Comparison of ENCODE assay signal across 8 cellular contexts in the genomic region with DNA sequence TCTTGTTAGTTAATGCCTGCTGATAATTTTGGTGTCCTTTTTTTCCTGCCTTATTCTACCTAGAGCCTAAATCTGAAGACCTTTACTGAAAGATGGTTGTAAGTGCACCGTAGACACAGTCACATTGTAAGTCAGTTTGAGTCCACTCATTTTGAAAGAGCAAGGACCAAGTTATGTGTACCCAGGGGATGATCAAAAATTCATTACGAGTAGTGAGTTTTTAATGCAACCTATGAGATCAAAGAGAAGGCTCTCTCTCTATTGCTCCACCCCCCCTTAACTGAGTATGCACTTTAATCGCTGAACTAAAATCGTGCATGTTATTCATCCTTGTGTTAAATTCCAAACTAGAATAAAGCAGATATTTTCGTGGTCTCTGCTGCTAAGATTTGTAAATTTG. TPM values are rescaled to one million over a fixed set of nuclear protein-coding genes. Genes with fewer than 3 reads are reported as not detected.
DNase-seq lines count a peak whose midpoint lies in the region; ATAC-seq and TF ChIP-seq lines count a peak whose summit lies in the region.

No MANE protein-coding gene starts in this region.

- H3K27me3 ChIP-seq in SK-N-SH (ENCODE audit: insufficient read depth) (no peaks in the 10 kb centered on the region), SJCRH30 (no peaks in the 10 kb centered on the region), fibroblast of lung (ENCODE audit: control insufficient read depth, insufficient read depth, low read length) (no peaks in the 10 kb centered on the region)

- H3K9ac ChIP-seq in SK-N-SH (peak overlapping the region; percentile 38; the same call in 1 of the 2 replicates), fibroblast of lung (ENCODE audit: insufficient read depth, low read length) (no peak overlapping the region)

- H4K20me1 ChIP-seq in SK-N-SH (ENCODE audit: insufficient read depth) = peaks cover 13% of the 10 kb centered on the region; the same call in 1 of the 2 replicates
- H4K20me1 ChIP-seq in fibroblast of lung (ENCODE audit: control insufficient read depth, extremely low read depth, insufficient read depth, low read length) = no peaks in the 10 kb centered on the region

- H3K9me3 ChIP-seq in SK-N-SH (no peaks in the 10 kb centered on the region), SJCRH30 (replicated peaks) (no peaks in the 10 kb centered on the region), fibroblast of lung (ENCODE audit: control insufficient read depth, insufficient read depth, low read depth, low read length) (no peaks in the 10 kb centered on the region)

- TF ChIP-seq EP300 in SK-N-SH (IDR thresholded peaks at IDR 0.05; ENCODE audit: borderline replicate concordance in 1 of 2, low read depth in 1 of 2, low read length in 1 of 2) = no peak

- DNase-seq in SK-N-SH (no peak), SJCRH30 (no peak), fibroblast of lung (ENCODE audit: low read depth in 2 of 2) (peak; percentile 33 to 38)

- TF ChIP-seq RAD21 in SK-N-SH (IDR thresholded peaks at IDR 0.05; ENCODE audit: low read length) = no peak

- peaks cover 3% of the 10 kb centered on the region for H3F3A ChIP-seq in SK-N-SH (replicated peaks; ENCODE audit: insufficient read depth)

- TF ChIP-seq CTCF in SK-N-SH (IDR thresholded peaks at IDR 0.05) (no peak), fibroblast of lung (conservative IDR thresholded peaks at IDR 0.05 in 1 of 2, IDR thresholded peaks at IDR 0.05 in 1 of 2; ENCODE audit: low read depth in 1 of 2, low read length in 2 of 2) (no peak)

- H3K79me2 ChIP-seq in SK-N-SH (ENCODE audit: insufficient read depth) (peaks cover 68% of the 10 kb centered on the region), fibroblast of lung (ENCODE audit: control insufficient read depth, insufficient read depth, low read length) (peaks cover 37% of the 10 kb centered on the region)

- H3K36me3 Mint-ChIP-seq in stimulated activated memory B cell treated with anti-CD40 and anti-IgM and Interleukin-4, amounts not matched to agents 10 μg/mL and 1 μg/mL and 100 μg/mL, for 72 hours = no peaks in the 10 kb centered on the region

- no peak overlapping the region for H3K27ac Mint-ChIP-seq in stimulated activated memory B cell treated with anti-CD40 and anti-IgM and Interleukin-4, amounts not matched to agents 10 μg/mL and 1 μg/mL and 100 μg/mL, for 72 hours

- no peaks in the 10 kb centered on the region for H3K9me2 ChIP-seq in SK-N-SH

- H3K4me1 ChIP-seq in SK-N-SH (ENCODE audit: control insufficient read depth in 1 of 2, insufficient read depth in 2 of 2, low read depth in 1 of 2, low read length in 1 of 2) (peaks cover 19 to 20% of the 10 kb centered on the region in 2 experiments; a peak in 3 of 4 replicates), SJCRH30 (peaks cover 4% of the 10 kb centered on the region; the same call in 1 of the 2 replicates), fibroblast of lung (ENCODE audit: control insufficient read depth, extremely low read depth, insufficient read depth, low read length) (no peaks in the 10 kb centered on the region)

- peak overlapping the region; percentile 62 for H3K4me3 Mint-ChIP-seq in stimulated activated memory B cell treated with anti-CD40 and anti-IgM and Interleukin-4, amounts not matched to agents 10 μg/mL and 1 μg/mL and 100 μg/mL, for 72 hours

- H3K4me1 Mint-ChIP-seq in stimulated activated memory B cell treated with anti-CD40 and anti-IgM and Interleukin-4, amounts not matched to agents 10 μg/mL and 1 μg/mL and 100 μg/mL, for 72 hours = peaks cover 28% of the 10 kb centered on the region

- no peaks in the 10 kb centered on the region for H3K27me3 Mint-ChIP-seq in stimulated activated memory B cell treated with anti-CD40 and anti-IgM and Interleukin-4, amounts not matched to agents 10 μg/mL and 1 μg/mL and 100 μg/mL, for 72 hours

- ATAC-seq in SK-N-SH treated with all-trans-retinoic acid at 6 μM for 48 hours = no peak
- ATAC-seq in stimulated activated memory B cell treated with anti-CD40 and anti-IgM and Interleukin-4, amounts not matched to agents 10 μg/mL and 1 μg/mL and 100 μg/mL, for 72 hours = no peak
- no peak for ATAC-seq in GM21528 (IDR thresholded peaks at IDR 0.05; ENCODE audit: low FRiP score, unreplicated experiment)
- no peak for ATAC-seq in GM19023 (IDR thresholded peaks at IDR 0.05; ENCODE audit: unreplicated experiment)
- no peak for ATAC-seq in HG03520 (IDR thresholded peaks at IDR 0.05; ENCODE audit: unreplicated experiment)

- CTCF ChIA-PET in SK-N-SH (lab: Yijun Ruan, JAX) = no interaction called here

- H3K9me3 Mint-ChIP-seq in stimulated activated memory B cell treated with anti-CD40 and anti-IgM and Interleukin-4, amounts not matched to agents 10 μg/mL and 1 μg/mL and 100 μg/mL, for 72 hours = no peaks in the 10 kb centered on the region

- H2AFZ ChIP-seq in SK-N-SH (ENCODE audit: low read depth) (no peak overlapping the region), fibroblast of lung (ENCODE audit: low read length) (no peak overlapping the region)

- peak overlapping the region in 1 of 2 experiments; percentile 34; a peak in 1 of 4 replicates for H3K27ac ChIP-seq in SK-N-SH (ENCODE audit: low read depth in 2 of 2, low read length in 1 of 2)
- no peak overlapping the region for H3K27ac ChIP-seq in SJCRH30
- no peak overlapping the region for H3K27ac ChIP-seq in fibroblast of lung (ENCODE audit: insufficient read depth, low read length)

- H3K4me3 ChIP-seq in SK-N-SH (ENCODE audit: low read depth in 2 of 2, low read length in 1 of 2) (peak overlapping the region; percentile 56 to 77), SJCRH30 (peak overlapping the region; percentile 94), fibroblast of lung (replicated peaks in 1 of 4; ENCODE audit: control extremely low read depth in 1 of 4, insufficient read depth in 1 of 4, low read depth in 3 of 4, low read length in 4 of 4) (peak overlapping the region; percentile 38 to 92 (median 77))

- WGBS in SK-N-SH (ENCODE audit: low lambda C conversion rate) = 10% methylated on average over 5 of the region's 5 CpGs

- H3K4me2 ChIP-seq in SK-N-SH (peak overlapping the region; percentile 71), fibroblast of lung (ENCODE audit: extremely low read depth, insufficient read depth, low read length) (peak overlapping the region; percentile 85)

- POLR2A ChIA-PET in SK-N-SH (lab: Yijun Ruan, JAX) = no interaction called here

- peaks cover 15 to 18% of the 10 kb centered on the region in 2 experiments for H3K36me3 ChIP-seq in SK-N-SH (replicated peaks in 1 of 2; ENCODE audit: control insufficient read depth in 1 of 2, insufficient read depth in 2 of 2, low read length in 1 of 2)
- H3K36me3 ChIP-seq in SJCRH30 = 0 out of 2 replicates have a peak, but pooled peaks cover 4% of the 10 kb centered on the region
- peaks cover 3% of the 10 kb centered on the region for H3K36me3 ChIP-seq in fibroblast of lung (ENCODE audit: control insufficient read depth, insufficient read depth, low read length)

TF ChIP-seq in SK-N-SH, 30 proteins besides CTCF, POLR2A, EP300 and RAD21 (continues in another document):
- no peak for TF ChIP-seq MXI1 (IDR thresholded peaks at IDR 0.05; ENCODE audit: low read depth, low read length)
- TF ChIP-seq, protein P1, sequence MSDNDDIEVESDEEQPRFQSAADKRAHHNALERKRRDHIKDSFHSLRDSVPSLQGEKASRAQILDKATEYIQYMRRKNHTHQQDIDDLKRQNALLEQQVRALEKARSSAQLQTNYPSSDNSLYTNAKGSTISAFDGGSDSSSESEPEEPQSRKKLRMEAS (IDR thresholded peaks at IDR 0.05; ENCODE audit: low read depth) = no peak
- no peak for TF ChIP-seq GABPA (IDR thresholded peaks at IDR 0.05; ENCODE audit: low read depth)

TF ChIP-seq in SK-N-SH treated with all-trans-retinoic acid at 6 μM for 48 hours, 23 proteins besides CTCF, POLR2A, EP300 and RAD21:
- no peak for TF ChIP-seq ZNF565 (CRISPR knock-in tag; conservative IDR thresholded peaks at IDR 0.05; ENCODE audit: low read depth)
- TF ChIP-seq ZNF8 (CRISPR knock-in tag; IDR thresholded peaks at IDR 0.05) = no peak
- no peak for TF ChIP-seq SNAI2 (CRISPR knock-in tag; IDR thresholded peaks at IDR 0.05)
- TF ChIP-seq ZC3H10 (CRISPR knock-in tag; IDR thresholded peaks at IDR 0.05) = no peak
- TF ChIP-seq, protein P2, sequence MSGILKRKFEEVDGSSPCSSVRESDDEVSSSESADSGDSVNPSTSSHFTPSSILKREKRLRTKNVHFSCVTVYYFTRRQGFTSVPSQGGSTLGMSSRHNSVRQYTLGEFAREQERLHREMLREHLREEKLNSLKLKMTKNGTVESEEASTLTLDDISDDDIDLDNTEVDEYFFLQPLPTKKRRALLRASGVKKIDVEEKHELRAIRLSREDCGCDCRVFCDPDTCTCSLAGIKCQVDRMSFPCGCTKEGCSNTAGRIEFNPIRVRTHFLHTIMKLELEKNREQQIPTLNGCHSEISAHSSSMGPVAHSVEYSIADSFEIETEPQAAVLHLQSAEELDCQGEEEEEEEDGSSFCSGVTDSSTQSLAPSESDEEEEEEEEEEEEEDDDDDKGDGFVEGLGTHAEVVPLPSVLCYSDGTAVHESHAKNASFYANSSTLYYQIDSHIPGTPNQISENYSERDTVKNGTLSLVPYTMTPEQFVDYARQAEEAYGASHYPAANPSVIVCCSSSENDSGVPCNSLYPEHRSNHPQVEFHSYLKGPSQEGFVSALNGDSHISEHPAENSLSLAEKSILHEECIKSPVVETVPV (CRISPR knock-in tag; IDR thresholded peaks at IDR 0.05) = no peak
- no peak for TF ChIP-seq TOX (CRISPR knock-in tag; IDR thresholded peaks at IDR 0.05; ENCODE audit: borderline replicate concordance)
- TF ChIP-seq ESRRG (CRISPR knock-in tag; IDR thresholded peaks at IDR 0.05) = no peak

RNA-seq across cellular contexts. Expression of a gene that starts 1.8 kb away (rescaled TPM):
- polyA plus RNA-seq in SK-N-SH (2012; rRNA removed) (6.5 and 10.0 TPM in 2 replicates), fibroblast of lung (14.8 and 31.4 TPM in 2 replicates)
- 10.4 and 11.5 TPM in 2 replicates for polyA plus RNA-seq in SK-N-SH (2012; cell fraction: cytosol; rRNA removed)
- polyA plus RNA-seq in SK-N-SH (2012; cell fraction: nucleus; rRNA removed) = 3.7 and 8.1 TPM in 2 replicates
- total RNA-seq in SJCRH30 (2014; rRNA removed; shearing (Covaris generic)) = 26.8 and 28.9 TPM in 2 replicates
- 29.8 and 35.0 TPM in 2 replicates for total RNA-seq in fibroblast of lung
- 15.6 and 28.8 TPM in 2 replicates for polyA plus RNA-seq in fibroblast of lung (2012)
- polyA minus RNA-seq in fibroblast of lung (ENCODE audit: low replicate concordance) = 25.7 and 41.0 TPM in 2 replicates

Comparison
In these comparisons a context has a peak if more than half of its experiments do, and no peak if none do; other contexts are left out.
1. DNase-seq: peak in fibroblast of lung (2 of 2); none in SK-N-SH (single experiment) and SJCRH30 (0 of 2).
2. Peak in every context shown above with its lines, with median percentiles within 50 percentile points of each other: H3K4me3 ChIP-seq.